ENCODE assay signal across 5 cellular contexts in genomic region chr11:11697796-11698195, GRCh38.
"Had no signal": no experiment of that assay in that cellular context is flagged by ENCODE, and none has a peak within 500 bp of the region (broad histone marks: within the 10 kb centered on the region; RNA-seq: fewer than 3 reads in every experiment).

No MANE protein-coding gene starts in this region.

- DNase-seq: IMR-90, KBM-7, KG1 had no signal

- ATAC-seq: HepG2, K562 had no signal
